In the genomic region with DNA sequence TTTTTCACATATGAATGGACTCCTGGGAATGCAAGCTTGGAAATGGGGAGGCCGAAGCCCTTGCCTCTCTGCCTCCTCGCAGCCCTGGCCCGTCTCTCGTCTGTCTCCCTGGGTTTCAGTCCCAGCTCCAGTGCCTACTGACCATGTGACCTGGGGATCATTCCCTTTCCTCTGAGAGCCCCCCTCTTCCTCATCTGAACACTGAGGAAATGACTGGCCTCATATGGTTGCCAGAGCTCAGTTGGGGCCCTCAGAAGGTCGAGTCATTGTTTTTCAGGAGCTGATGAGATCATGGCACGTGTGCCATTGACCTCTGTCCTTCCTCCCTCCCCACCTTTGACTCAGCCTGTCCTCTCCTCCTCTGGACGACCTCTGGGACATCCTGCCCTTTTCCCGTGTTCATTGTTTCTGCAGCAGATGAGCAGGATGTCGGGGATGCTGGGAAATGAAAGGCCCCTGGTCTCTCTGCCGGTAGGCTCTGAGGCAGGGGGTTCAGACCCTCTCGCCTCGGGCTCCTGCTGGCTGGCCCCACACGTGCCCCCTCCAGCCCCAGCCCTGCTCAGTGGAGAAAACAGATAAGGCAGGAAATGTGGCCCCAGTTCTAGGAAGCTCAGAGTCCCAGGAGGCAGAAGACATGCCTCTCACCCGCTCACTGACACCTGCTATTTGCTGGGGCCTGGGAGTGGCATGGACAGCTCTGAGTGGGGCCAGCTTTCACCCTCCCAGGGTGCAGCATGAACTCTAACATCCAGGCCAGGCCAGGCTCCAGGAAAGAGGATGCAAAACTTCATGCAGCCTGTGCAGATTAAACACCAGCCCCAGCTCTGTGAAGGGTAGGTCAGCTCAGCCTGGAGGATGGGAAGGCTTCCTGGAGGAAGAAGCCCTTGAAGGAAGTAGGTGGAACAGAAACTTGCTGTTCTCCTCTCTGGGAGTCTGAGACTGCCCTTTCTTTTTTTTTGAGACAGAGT, we compare ENCODE assay signal across 1 cellular context.
TF ChIP-seq lines count a peak whose summit lies in the region.

No MANE protein-coding gene starts in this region.

TF ChIP-seq in SK-N-SH treated with all-trans-retinoic acid at 6 μM for 48 hours, 23 proteins besides CTCF, POLR2A, EP300 and RAD21 (continued from another document):
- TF ChIP-seq, protein P1, sequence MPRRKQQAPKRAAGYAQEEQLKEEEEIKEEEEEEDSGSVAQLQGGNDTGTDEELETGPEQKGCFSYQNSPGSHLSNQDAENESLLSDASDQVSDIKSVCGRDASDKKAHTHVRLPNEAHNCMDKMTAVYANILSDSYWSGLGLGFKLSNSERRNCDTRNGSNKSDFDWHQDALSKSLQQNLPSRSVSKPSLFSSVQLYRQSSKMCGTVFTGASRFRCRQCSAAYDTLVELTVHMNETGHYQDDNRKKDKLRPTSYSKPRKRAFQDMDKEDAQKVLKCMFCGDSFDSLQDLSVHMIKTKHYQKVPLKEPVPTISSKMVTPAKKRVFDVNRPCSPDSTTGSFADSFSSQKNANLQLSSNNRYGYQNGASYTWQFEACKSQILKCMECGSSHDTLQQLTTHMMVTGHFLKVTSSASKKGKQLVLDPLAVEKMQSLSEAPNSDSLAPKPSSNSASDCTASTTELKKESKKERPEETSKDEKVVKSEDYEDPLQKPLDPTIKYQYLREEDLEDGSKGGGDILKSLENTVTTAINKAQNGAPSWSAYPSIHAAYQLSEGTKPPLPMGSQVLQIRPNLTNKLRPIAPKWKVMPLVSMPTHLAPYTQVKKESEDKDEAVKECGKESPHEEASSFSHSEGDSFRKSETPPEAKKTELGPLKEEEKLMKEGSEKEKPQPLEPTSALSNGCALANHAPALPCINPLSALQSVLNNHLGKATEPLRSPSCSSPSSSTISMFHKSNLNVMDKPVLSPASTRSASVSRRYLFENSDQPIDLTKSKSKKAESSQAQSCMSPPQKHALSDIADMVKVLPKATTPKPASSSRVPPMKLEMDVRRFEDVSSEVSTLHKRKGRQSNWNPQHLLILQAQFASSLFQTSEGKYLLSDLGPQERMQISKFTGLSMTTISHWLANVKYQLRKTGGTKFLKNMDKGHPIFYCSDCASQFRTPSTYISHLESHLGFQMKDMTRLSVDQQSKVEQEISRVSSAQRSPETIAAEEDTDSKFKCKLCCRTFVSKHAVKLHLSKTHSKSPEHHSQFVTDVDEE (CRISPR knock-in tag; IDR thresholded peaks at IDR 0.05): no peak
